Comparison of ENCODE assay signal across 17 cellular contexts in the genomic region with DNA sequence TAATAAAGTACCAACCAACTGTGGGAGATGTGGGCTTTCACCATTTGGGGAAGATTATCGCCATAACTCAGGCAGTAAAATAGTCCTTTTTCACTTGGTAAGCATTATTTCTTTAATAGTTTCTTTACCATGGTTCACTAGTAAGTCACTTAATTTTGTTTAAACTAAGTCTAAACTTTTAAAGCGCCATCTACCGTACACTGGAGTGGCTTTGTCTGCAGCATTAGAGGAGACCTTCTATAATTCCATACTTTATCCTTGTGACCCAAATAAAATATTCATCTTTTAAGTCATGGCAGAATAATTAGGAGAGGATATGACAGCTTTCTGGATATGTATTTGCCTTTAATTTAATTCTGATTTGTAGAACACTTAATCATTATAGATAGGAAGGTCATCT.
"Had no signal": no experiment of that assay in that cellular context is flagged by ENCODE, and none has a peak within 500 bp of the region (broad histone marks: within the 10 kb centered on the region; RNA-seq: fewer than 3 reads in every experiment).

No MANE protein-coding gene starts in this region.

- H3K27me3 ChIP-seq: ascending aorta, heart right ventricle, right atrium auricular region, tibial nerve had no signal

- H3K27ac ChIP-seq: ascending aorta, coronary artery, heart right ventricle, prostate gland, right atrium auricular region, tibial nerve had no signal

- FAIRE-seq: urothelium cell line had no signal

- H3K36me3 ChIP-seq: ascending aorta, heart right ventricle, prostate gland, right atrium auricular region, tibial nerve had no signal

- H3K4me1 Mint-ChIP-seq: activated naive CD4-positive, alpha-beta T cell treated with anti-CD3 and anti-CD28 coated beads, Interleukin-2, amount 50 U/mL, for 24 hours; naive thymus-derived CD8-positive, alpha-beta T cell had no signal

- H3K36me3 Mint-ChIP-seq: activated naive CD4-positive, alpha-beta T cell treated with anti-CD3 and anti-CD28 coated beads, Interleukin-2, amount 50 U/mL, for 24 hours; naive thymus-derived CD8-positive, alpha-beta T cell had no signal

- H3K27ac Mint-ChIP-seq: activated naive CD4-positive, alpha-beta T cell treated with anti-CD3 and anti-CD28 coated beads, Interleukin-2, amount 50 U/mL, for 24 hours; naive thymus-derived CD8-positive, alpha-beta T cell had no signal

- H3K4me1 ChIP-seq: ascending aorta, heart right ventricle, prostate gland, right atrium auricular region, tibial nerve had no signal

- H3K27me3 Mint-ChIP-seq: activated naive CD4-positive, alpha-beta T cell treated with anti-CD3 and anti-CD28 coated beads, Interleukin-2, amount 50 U/mL, for 24 hours; naive thymus-derived CD8-positive, alpha-beta T cell had no signal

- H3K4me3 Mint-ChIP-seq: activated naive CD4-positive, alpha-beta T cell treated with anti-CD3 and anti-CD28 coated beads, Interleukin-2, amount 50 U/mL, for 24 hours; naive thymus-derived CD8-positive, alpha-beta T cell had no signal

- ATAC-seq: heart right ventricle; naive thymus-derived CD8-positive, alpha-beta T cell; stimulated activated naive CD8-positive, alpha-beta T cell treated with anti-CD3 and anti-CD28 coated beads, Interleukin-15, Interleukin-2, amounts not matched to agents 100 U/mL and 50 U/mL, for 24 hours had no signal

- H3K9me3 ChIP-seq: heart right ventricle, prostate gland, right atrium auricular region, tibial nerve had no signal

- DNase-seq: activated CD4-positive, CD25-positive, alpha-beta regulatory T cell treated with anti-CD3 and anti-CD28 coated beads, Interleukin-2, amount 50 U/mL, for 72 hours; activated CD8-positive, alpha-beta memory T cell treated with anti-CD3 and anti-CD28 coated beads for 24 hours; activated CD8-positive, alpha-beta memory T cell treated with anti-CD3 and anti-CD28 coated beads, Interleukin-2, amount 50 U/mL, for 48 hours; activated gamma-delta T cell; activated T-cell treated with anti-CD3 and anti-CD28 coated beads, Interleukin-2, amount 50 U/mL, for 48 hours; heart right ventricle; naive thymus-derived CD8-positive, alpha-beta T cell; stimulated activated CD4-positive, alpha-beta T cell treated with anti-CD3 and anti-CD28 coated beads, Interleukin-12 subunit alpha, Interleukin-12 subunit beta, amount 100 ng/mL, for 4 hours; stimulated activated CD4-positive, alpha-beta T cell treated with anti-CD3 and anti-CD28 coated beads, Interleukin-1b, Interleukin-23, amount 100 ng/mL, for 48 hours; stimulated activated naive CD8-positive, alpha-beta T cell treated with anti-CD3 and anti-CD28 coated beads, Interleukin-15, Interleukin-2, amounts not matched to agents 100 U/mL and 50 U/mL, for 24 hours had no signal

- H3K4me3 ChIP-seq: ascending aorta, coronary artery, heart right ventricle, prostate gland, right atrium auricular region, tibial nerve had no signal
